Comparison of ENCODE assay signal across 21 cellular contexts in genomic region chr10:80609331-80609730, GRCh38.
"Had no signal": no experiment of that assay in that cellular context is flagged by ENCODE, and none has a peak within 500 bp of the region (broad histone marks: within the 10 kb centered on the region; RNA-seq: fewer than 3 reads in every experiment).

No MANE protein-coding gene starts in this region.

- H3K36me3 ChIP-seq: breast epithelium, colonic mucosa, esophagus squamous epithelium, heart right ventricle, lower lobe of right lung, thoracic aorta, upper lobe of left lung had no signal

- H3K4me1 Mint-ChIP-seq: central memory CD8-positive, alpha-beta T cell; natural killer cell had no signal

- H3K27ac ChIP-seq: breast epithelium, colonic mucosa, esophagus squamous epithelium, heart right ventricle, lower lobe of right lung, thoracic aorta, upper lobe of left lung had no signal

- H3K27ac Mint-ChIP-seq: activated naive CD4-positive, alpha-beta T cell treated with anti-CD3 and anti-CD28 coated beads for 36 hours; activated naive CD8-positive, alpha-beta T cell treated with anti-CD3 and anti-CD28 coated beads, Interleukin-2, amount 10 ng/mL, durations not matched to agents 7 days and 5 days; natural killer cell; WTC11 had no signal

- H3K4me3 ChIP-seq: breast epithelium, colonic mucosa, esophagus squamous epithelium, heart right ventricle, lower lobe of right lung, thoracic aorta, upper lobe of left lung had no signal

- H3K9me3 ChIP-seq: breast epithelium, colonic mucosa, esophagus squamous epithelium, heart right ventricle, lower lobe of right lung, thoracic aorta, upper lobe of left lung had no signal

- DNase-seq: activated CD4-positive, alpha-beta T cell treated with anti-CD3 and anti-CD28 coated beads, Interleukin-2, amount 50 U/mL, for 4 hours; activated CD8-positive, alpha-beta memory T cell treated with anti-CD3 and anti-CD28 coated beads for 24 hours; activated naive CD4-positive, alpha-beta T cell treated with anti-CD3 and anti-CD28 coated beads for 36 hours; activated naive CD8-positive, alpha-beta T cell treated with anti-CD3 and anti-CD28 coated beads, Interleukin-2, amount 10 ng/mL, durations not matched to agents 7 days and 5 days; activated T-cell treated with anti-CD3 and anti-CD28 coated beads, Interleukin-2, amount 50 U/mL, for 48 hours; amniotic stem cell; colonic mucosa; esophagus squamous epithelium; heart right ventricle; left colon; lower lobe of right lung; natural killer cell; retina; stimulated activated CD4-positive, alpha-beta T cell treated with anti-CD3 and anti-CD28 coated beads, Interleukin-4, amount 100 ng/mL, for 1 hour; stimulated activated naive CD4-positive, alpha-beta T cell; T-helper 9 cell; upper lobe of left lung had no signal

- H3K27me3 Mint-ChIP-seq: central memory CD8-positive, alpha-beta T cell had no signal

- H3K4me3 Mint-ChIP-seq: activated naive CD4-positive, alpha-beta T cell treated with anti-CD3 and anti-CD28 coated beads for 36 hours; activated naive CD8-positive, alpha-beta T cell treated with anti-CD3 and anti-CD28 coated beads, Interleukin-2, amount 10 ng/mL, durations not matched to agents 7 days and 5 days; central memory CD8-positive, alpha-beta T cell; natural killer cell; WTC11 had no signal

- H3K36me3 Mint-ChIP-seq: activated naive CD8-positive, alpha-beta T cell treated with anti-CD3 and anti-CD28 coated beads, Interleukin-2, amount 10 ng/mL, durations not matched to agents 7 days and 5 days; natural killer cell; WTC11 had no signal

- H3K4me1 ChIP-seq: breast epithelium, colonic mucosa, lower lobe of right lung, upper lobe of left lung had no signal

- ATAC-seq: heart right ventricle, left colon, lower lobe of right lung, natural killer cell, WTC11 had no signal

- H3K9me3 Mint-ChIP-seq: activated naive CD4-positive, alpha-beta T cell treated with anti-CD3 and anti-CD28 coated beads for 36 hours; activated naive CD8-positive, alpha-beta T cell treated with anti-CD3 and anti-CD28 coated beads, Interleukin-2, amount 10 ng/mL, durations not matched to agents 7 days and 5 days; central memory CD8-positive, alpha-beta T cell; natural killer cell had no signal

- H3K27me3 ChIP-seq: breast epithelium, colonic mucosa, esophagus squamous epithelium, upper lobe of left lung had no signal
